ENCODE assay signal across 37 cellular contexts in genomic region chr11:102196351-102196750, GRCh38.
DNase-seq lines count a peak whose midpoint lies in the region; ATAC-seq and TF ChIP-seq lines count a peak whose summit lies in the region.
"Had no signal": no experiment of that assay in that cellular context is flagged by ENCODE, and none has a peak within 500 bp of the region (broad histone marks: within the 10 kb centered on the region; RNA-seq: fewer than 3 reads in every experiment).

No MANE protein-coding gene starts in this region.

- H3K4me1 ChIP-seq in SK-N-SH (ENCODE audit: control insufficient read depth in 1 of 2, insufficient read depth in 2 of 2, low read depth in 1 of 2, low read length in 1 of 2) (peaks cover 0 to 21% of the 10 kb centered on the region in 2 experiments; a peak in 1 of 4 replicates), uterus (peaks cover 0 to 6% of the 10 kb centered on the region in 2 donors), Peyer's patch (peaks cover 0 to 7% (median 0%) of the 10 kb centered on the region in 4 donors)
- H3K4me1 ChIP-seq: BLaER1 treated with 17β-estradiol and CSF1 and Interleukin-3, amounts not matched to agents 10 nM and 100 nM had no signal

- no peak for DNase-seq in SK-N-SH
- no peak for DNase-seq in mesothelial cell of epicardium (ENCODE audit: low spot score in 2 of 2, unreplicated experiment in 2 of 2)
- DNase-seq in uterus: no peak
- DNase-seq in Kasumi-1 (lab: John Stamatoyannopoulos, UW): no peak
- no peak for DNase-seq in NCI-H1092 treated with DMSO at 0.1 percent for 48 hours (lab: John Stamatoyannopoulos, UW)
- DNase-seq in Peyer's patch: no peak
- DNase-seq: activated CD4-positive, alpha-beta T cell treated with anti-CD3 and anti-CD28 coated beads, Interleukin-2, amount 50 U/mL, for 1 hour; activated CD4-positive, CD25-positive, alpha-beta regulatory T cell; activated effector memory CD4-positive, alpha-beta T cell treated with Interleukin-2 at 50 U/mL for 16 hours; activated T-cell treated with anti-CD3 and anti-CD28 coated beads, Interleukin-2, amount 50 U/mL, for 1 hour; Caco-2; foreskin melanocyte; hypothalamus; immature natural killer cell; Karpas-422; left colon; mammary epithelial cell; NCI-H1436 treated with DMSO at 0.1 percent for 48 hours; NCI-H2081 treated with DMSO at 0.1 percent for 48 hours; NCI-H226; PC-9; SHP77; stimulated activated CD4-positive, alpha-beta T cell treated with anti-CD3 and anti-CD28 coated beads, Interleukin-12 subunit alpha, Interleukin-12 subunit beta, amount 100 ng/mL, for 4 hours; stimulated activated CD4-positive, alpha-beta T cell treated with anti-CD3 and anti-CD28 coated beads, Interleukin-2, amount 100 ng/mL, for 48 hours; stomach had no signal

- H3K4me2 ChIP-seq in SK-N-SH: no peak overlapping the region
- H3K4me2 ChIP-seq: BLaER1 treated with 17β-estradiol and CSF1 and Interleukin-3, amounts not matched to agents 10 nM and 100 nM; PC-9 had no signal

- H3K36me3 ChIP-seq in SK-N-SH (replicated peaks in 1 of 2; ENCODE audit: control insufficient read depth in 1 of 2, insufficient read depth in 2 of 2, low read length in 1 of 2) (peaks cover 0 to 61% of the 10 kb centered on the region in 2 experiments), uterus (no peaks in the 10 kb centered on the region), Peyer's patch (no peaks in the 10 kb centered on the region)
- H3K36me3 ChIP-seq: esophagus muscularis mucosa, stomach had no signal

- H3K27me3 Mint-ChIP-seq in brain (no peaks in the 10 kb centered on the region), mesothelial cell of epicardium (ENCODE audit: low read depth) (no peaks in the 10 kb centered on the region)

- H3K9ac ChIP-seq in SK-N-SH: no peak overlapping the region
- H3K9ac ChIP-seq: BLaER1 treated with 17β-estradiol and CSF1 and Interleukin-3, amounts not matched to agents 10 nM and 100 nM had no signal

- CTCF ChIA-PET in SK-N-SH (lab: Yijun Ruan, JAX): no interaction called here

- H3K9me3 Mint-ChIP-seq in brain (peaks cover 0 to 4% (median 0%) of the 10 kb centered on the region in 5 experiments), mesothelial cell of epicardium (peaks cover 7% of the 10 kb centered on the region)
- H3K9me3 Mint-ChIP-seq: central memory CD8-positive, alpha-beta T cell had no signal

- H3K36me3 Mint-ChIP-seq in brain (peaks cover 11% of the 10 kb centered on the region), mesothelial cell of epicardium (peaks cover 13% of the 10 kb centered on the region)
- H3K36me3 Mint-ChIP-seq: activated naive CD8-positive, alpha-beta T cell; immature natural killer cell had no signal

- H3K9me3 ChIP-seq in SK-N-SH: no peaks in the 10 kb centered on the region
- no peaks in the 10 kb centered on the region for H3K9me3 ChIP-seq in uterus
- H3K9me3 ChIP-seq in Peyer's patch: no peaks in the 10 kb centered on the region
- H3K9me3 ChIP-seq: Caco-2, esophagus muscularis mucosa, HAP-1, stomach had no signal

- H3K27me3 ChIP-seq in SK-N-SH (ENCODE audit: insufficient read depth): no peaks in the 10 kb centered on the region
- H3K27me3 ChIP-seq in uterus: no peaks in the 10 kb centered on the region
- H3K27me3 ChIP-seq in Peyer's patch: no peaks in the 10 kb centered on the region
- H3K27me3 ChIP-seq: BLaER1 treated with 17β-estradiol and CSF1 and Interleukin-3, amounts not matched to agents 10 nM and 100 nM; esophagus muscularis mucosa; stomach; tibial nerve had no signal

- no peak overlapping the region for H2AFZ ChIP-seq in SK-N-SH (ENCODE audit: low read depth)
- H2AFZ ChIP-seq: PC-9 had no signal

- intact Hi-C loops in uterus (cut with DNase I; ENCODE audit: low total_unique reads): no loop called here

- H3K79me2 ChIP-seq in SK-N-SH (ENCODE audit: insufficient read depth): peaks cover 74% of the 10 kb centered on the region

- no peak for TF ChIP-seq EP300 in SK-N-SH (IDR thresholded peaks at IDR 0.05; ENCODE audit: borderline replicate concordance in 1 of 2, low read depth in 1 of 2, low read length in 1 of 2)

- ATAC-seq in SK-N-SH treated with all-trans-retinoic acid at 6 μM for 48 hours: peak; percentile 47; the same call in 2 of the 3 replicates
- ATAC-seq: left colon, sciatic nerve had no signal

- POLR2A ChIA-PET in SK-N-SH (lab: Yijun Ruan, JAX): no interaction called here

- no peaks in the 10 kb centered on the region for H3K9me2 ChIP-seq in SK-N-SH

- TF ChIP-seq POLR2A in uterus (IDR thresholded peaks at IDR 0.05): no peak
- TF ChIP-seq POLR2A in Peyer's patch (IDR thresholded peaks at IDR 0.05): no peak

- TF ChIP-seq RAD21 in SK-N-SH (IDR thresholded peaks at IDR 0.05; ENCODE audit: low read length): no peak

- no peaks in the 10 kb centered on the region for H4K20me1 ChIP-seq in SK-N-SH (ENCODE audit: insufficient read depth)
- H4K20me1 ChIP-seq: BLaER1 treated with 17β-estradiol and CSF1 and Interleukin-3, amounts not matched to agents 10 nM and 100 nM had no signal

- no peak for TF ChIP-seq CTCF in SK-N-SH (IDR thresholded peaks at IDR 0.05)
- no peak for TF ChIP-seq CTCF in brain (conservative IDR thresholded peaks at IDR 0.05)
- no peak for TF ChIP-seq CTCF in mesothelial cell of epicardium (IDR thresholded peaks at IDR 0.05; ENCODE audit: unreplicated experiment)
- TF ChIP-seq CTCF in uterus (IDR thresholded peaks at IDR 0.05): no peak
- TF ChIP-seq CTCF in Peyer's patch (IDR thresholded peaks at IDR 0.05): no peak

- H3K4me3 ChIP-seq in SK-N-SH (ENCODE audit: low read depth in 2 of 2, low read length in 1 of 2) (no peak overlapping the region), uterus (no peak overlapping the region), Peyer's patch (no peak overlapping the region)
- H3K4me3 ChIP-seq: BLaER1 treated with 17β-estradiol and CSF1 and Interleukin-3, amounts not matched to agents 10 nM and 100 nM; esophagus muscularis mucosa; HAP-1; PC-9; stomach; tibial nerve had no signal

- WGBS in SK-N-SH (ENCODE audit: low lambda C conversion rate): 65% methylated on average over 1 of the region's 1 CpG

- H3K4me1 Mint-ChIP-seq in brain: peaks cover 32% of the 10 kb centered on the region
- peaks cover 50% of the 10 kb centered on the region for H3K4me1 Mint-ChIP-seq in mesothelial cell of epicardium
- H3K4me1 Mint-ChIP-seq: central memory CD8-positive, alpha-beta T cell; immature natural killer cell had no signal

- H3K27ac Mint-ChIP-seq in brain (peak overlapping the region in 4 of 5 experiments; percentile 23 to 90 (median 58)), mesothelial cell of epicardium (peak overlapping the region; percentile 80)
- H3K27ac Mint-ChIP-seq: activated naive CD8-positive, alpha-beta T cell; dendritic cell treated with granulocyte-macrophage colony-stimulating factor and Interleukin-4, amounts not matched to agents 40 ng/mL and 50 ng/mL, for 4 days; immature natural killer cell had no signal

- H3F3A ChIP-seq in SK-N-SH (replicated peaks; ENCODE audit: insufficient read depth): peaks cover 7% of the 10 kb centered on the region

- H3K27ac ChIP-seq in SK-N-SH (ENCODE audit: low read depth in 2 of 2, low read length in 1 of 2) (peak overlapping the region in 1 of 2 experiments; percentile 38; a peak in 1 of 4 replicates), uterus (peak overlapping the region; percentile 53 to 74), Peyer's patch (no peak overlapping the region)
- H3K27ac ChIP-seq: 22Rv1; BLaER1 treated with 17β-estradiol and CSF1 and Interleukin-3, amounts not matched to agents 10 nM and 100 nM; HL-60 had no signal

- H3K4me3 Mint-ChIP-seq in brain (peak overlapping the region in 2 of 5 experiments; percentile 3 to 17), mesothelial cell of epicardium (no peak overlapping the region)
- H3K4me3 Mint-ChIP-seq: activated naive CD8-positive, alpha-beta T cell; central memory CD8-positive, alpha-beta T cell; dendritic cell treated with granulocyte-macrophage colony-stimulating factor and Interleukin-4, amounts not matched to agents 40 ng/mL and 50 ng/mL, for 4 days; immature natural killer cell had no signal

TF ChIP-seq in SK-N-SH treated with all-trans-retinoic acid at 6 μM for 48 hours, 23 proteins besides CTCF, POLR2A, EP300 and RAD21 (continues in another document):
- TF ChIP-seq SNAI2 (CRISPR knock-in tag; IDR thresholded peaks at IDR 0.05): no peak
- no peak for TF ChIP-seq POU6F1 (CRISPR knock-in tag; IDR thresholded peaks at IDR 0.05; ENCODE audit: borderline replicate concordance, low read depth)
- no peak for TF ChIP-seq TOX (CRISPR knock-in tag; IDR thresholded peaks at IDR 0.05; ENCODE audit: borderline replicate concordance)
- TF ChIP-seq ZNF70 (CRISPR knock-in tag; IDR thresholded peaks at IDR 0.05): no peak
- TF ChIP-seq ISL1 (CRISPR knock-in tag; IDR thresholded peaks at IDR 0.05): no peak

TF ChIP-seq in SK-N-SH, 30 proteins besides CTCF, POLR2A, EP300 and RAD21:
- TF ChIP-seq SMC3 (IDR thresholded peaks at IDR 0.05; ENCODE audit: low read depth, low read length) (no peak), PBX3 (IDR thresholded peaks at IDR 0.05) (no peak), GATA2 (CRISPR knock-in tag; IDR thresholded peaks at IDR 0.05) (no peak), IRF3 (IDR thresholded peaks at IDR 0.05; ENCODE audit: low read depth, low read length) (no peak), RCOR1 (IDR thresholded peaks at IDR 0.05; ENCODE audit: low read length) (no peak), RXRA (IDR thresholded peaks at IDR 0.05; ENCODE audit: borderline replicate concordance, low read depth) (no peak)
TF ChIP-seq in SK-N-SH: peak in this region for 0.

Comparison
In these comparisons a context has a peak if more than half of its experiments do, and no peak if none do; other contexts are left out.
1. H3K27ac ChIP-seq: peak in uterus (2 of 2); none in Peyer's patch (0 of 4).